Comparison of ENCODE assay signal across 27 cellular contexts in the genomic region with DNA sequence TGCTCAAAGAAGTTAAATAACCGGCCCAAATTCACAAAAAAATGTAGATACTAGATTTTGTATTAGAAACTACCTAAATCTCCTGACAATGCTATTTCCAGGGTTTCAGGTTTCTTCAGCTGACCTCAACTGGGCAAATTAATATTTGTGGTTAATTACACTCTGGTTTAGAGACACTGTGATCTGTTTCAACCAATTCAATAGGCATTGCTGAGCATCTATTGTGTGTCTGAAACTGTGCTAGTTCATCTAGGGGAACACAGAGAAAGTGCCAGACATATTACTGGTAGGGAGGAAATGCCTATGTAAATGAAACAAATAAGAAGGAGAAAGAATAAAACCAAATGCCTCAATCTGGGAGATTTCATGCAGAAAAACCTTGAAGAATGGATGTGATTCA.
"Had no signal": no experiment of that assay in that cellular context is flagged by ENCODE, and none has a peak within 500 bp of the region (broad histone marks: within the 10 kb centered on the region; RNA-seq: fewer than 3 reads in every experiment).

No MANE protein-coding gene starts in this region.

- H3K4me3 Mint-ChIP-seq: activated CD4-positive, alpha-beta T cell treated with anti-CD3 and anti-CD28 coated beads for 36 hours; activated T-cell treated with anti-CD3 and anti-CD28 coated beads, Interleukin-2, amount 50 U/mL, for 24 hours; activated T-helper 17 cell treated with anti-CD3 and anti-CD28 coated beads, Interleukin-2, amount 50 U/mL, for 72 hours; stimulated activated effector memory CD8-positive, alpha-beta T cell treated with anti-CD3 and anti-CD28 coated beads, Interleukin-12 subunit alpha, Interleukin-12 subunit beta, amount 100 ng/mL, for 72 hours; stimulated activated naive CD8-positive, alpha-beta T cell treated with anti-CD3 and anti-CD28 coated beads, Interleukin-15, Interleukin-2, amounts not matched to agents 100 ng/mL and 50 ng/mL, for 24 hours had no signal

- H3K4me1 ChIP-seq: gastroesophageal sphincter, parathyroid adenoma, psoas muscle, sigmoid colon, upper lobe of left lung had no signal

- H3K27ac ChIP-seq: gastroesophageal sphincter, hepatocyte, parathyroid adenoma, psoas muscle, sigmoid colon, thoracic aorta, upper lobe of left lung, vagina had no signal

- H3K36me3 ChIP-seq: gastroesophageal sphincter, sigmoid colon, thoracic aorta, upper lobe of left lung, vagina had no signal

- H3K9ac ChIP-seq: parathyroid adenoma had no signal

- ATAC-seq: activated CD4-positive, alpha-beta T cell treated with anti-CD3 and anti-CD28 coated beads for 36 hours; activated T-helper 17 cell treated with anti-CD3 and anti-CD28 coated beads, Interleukin-2, amount 50 U/mL, for 72 hours; gastroesophageal sphincter; left cardiac atrium; left ventricle myocardium superior; psoas muscle; stimulated activated effector memory CD8-positive, alpha-beta T cell treated with anti-CD3 and anti-CD28 coated beads, Interleukin-12 subunit alpha, Interleukin-12 subunit beta, amount 100 ng/mL, for 72 hours had no signal

- H3K27ac Mint-ChIP-seq: activated CD4-positive, alpha-beta T cell treated with anti-CD3 and anti-CD28 coated beads for 36 hours; activated T-cell treated with anti-CD3 and anti-CD28 coated beads, Interleukin-2, amount 50 U/mL, for 24 hours; stimulated activated effector memory CD8-positive, alpha-beta T cell treated with anti-CD3 and anti-CD28 coated beads, Interleukin-12 subunit alpha, Interleukin-12 subunit beta, amount 100 ng/mL, for 72 hours; stimulated activated naive CD8-positive, alpha-beta T cell treated with anti-CD3 and anti-CD28 coated beads, Interleukin-15, Interleukin-2, amounts not matched to agents 100 ng/mL and 50 ng/mL, for 24 hours had no signal

- H3K4me3 ChIP-seq: gastroesophageal sphincter, hepatocyte, mucosa of descending colon, psoas muscle, sigmoid colon, thoracic aorta, upper lobe of left lung, vagina had no signal

- H3K27me3 ChIP-seq: gastroesophageal sphincter, hepatocyte, sigmoid colon, upper lobe of left lung, vagina had no signal

- H3K27me3 Mint-ChIP-seq: activated CD4-positive, alpha-beta T cell treated with anti-CD3 and anti-CD28 coated beads for 36 hours; activated T-cell treated with anti-CD3 and anti-CD28 coated beads, Interleukin-2, amount 50 U/mL, for 24 hours; activated T-helper 17 cell treated with anti-CD3 and anti-CD28 coated beads, Interleukin-2, amount 50 U/mL, for 72 hours; stimulated activated naive CD8-positive, alpha-beta T cell treated with anti-CD3 and anti-CD28 coated beads, Interleukin-15, Interleukin-2, amounts not matched to agents 100 ng/mL and 50 ng/mL, for 24 hours had no signal

- DNase-seq: activated CD4-positive, alpha-beta T cell treated with anti-CD3 and anti-CD28 coated beads for 36 hours; activated CD4-positive, alpha-beta T cell treated with anti-CD3 and anti-CD28 coated beads, Interleukin-2, amount 50 U/mL, for 48 hours; activated CD4-positive, CD25-positive, alpha-beta regulatory T cell; activated CD8-positive, alpha-beta memory T cell treated with anti-CD3 and anti-CD28 coated beads, Interleukin-2, amount 50 U/mL, for 4 hours; activated gamma-delta T cell treated with Interleukin-2 at 50 U/mL for 16 hours; activated naive CD4-positive, alpha-beta T cell treated with anti-CD3 and anti-CD28 coated beads, Interleukin-2, amount 50 U/mL, for 16 hours; activated T-cell treated with anti-CD3 and anti-CD28 coated beads, Interleukin-2, amount 50 U/mL, for 24 hours; amygdala; effector CD8-positive, alpha-beta T cell; erythroblast; left cardiac atrium; left ventricle myocardium superior; mucosa of descending colon; occipital lobe; psoas muscle; sigmoid colon; small intestine; stimulated activated CD4-positive, alpha-beta T cell treated with anti-CD3 and anti-CD28 coated beads, Interleukin-4, amount 100 ng/mL, for 24 hours; upper lobe of left lung had no signal

- H3K36me3 Mint-ChIP-seq: stimulated activated effector memory CD8-positive, alpha-beta T cell treated with anti-CD3 and anti-CD28 coated beads, Interleukin-12 subunit alpha, Interleukin-12 subunit beta, amount 100 ng/mL, for 72 hours had no signal

- H3K9me3 Mint-ChIP-seq: activated T-cell treated with anti-CD3 and anti-CD28 coated beads, Interleukin-2, amount 50 U/mL, for 24 hours; stimulated activated effector memory CD8-positive, alpha-beta T cell treated with anti-CD3 and anti-CD28 coated beads, Interleukin-12 subunit alpha, Interleukin-12 subunit beta, amount 100 ng/mL, for 72 hours; stimulated activated naive CD8-positive, alpha-beta T cell treated with anti-CD3 and anti-CD28 coated beads, Interleukin-15, Interleukin-2, amounts not matched to agents 100 ng/mL and 50 ng/mL, for 24 hours had no signal

- H3K9me3 ChIP-seq: mucosa of descending colon, psoas muscle, sigmoid colon, thoracic aorta, upper lobe of left lung, vagina had no signal
